18 cellular contexts compared by ENCODE assay signal in genomic region chr7:27560706-27561235, GRCh38.
DNase-seq lines count a peak whose midpoint lies in the region; ATAC-seq, FAIRE-seq and TF ChIP-seq lines count a peak whose summit lies in the region.
"Had no signal": no experiment of that assay in that cellular context is flagged by ENCODE, and none has a peak within 500 bp of the region (broad histone marks: within the 10 kb centered on the region; RNA-seq: fewer than 3 reads in every experiment).

No MANE protein-coding gene starts in this region.

- H3K4me3 ChIP-seq in fibroblast of lung (replicated peaks in 1 of 4; ENCODE audit: control extremely low read depth in 1 of 4, insufficient read depth in 1 of 4, low read depth in 3 of 4, low read length in 4 of 4) (no peak overlapping the region), skeletal muscle cell (ENCODE audit: low read depth, low read length) (no peak overlapping the region)
- H3K4me3 ChIP-seq: SJSA1, upper lobe of right lung had no signal

- FAIRE-seq in RCC 7860 (lab: Jason Lieb, UNC): peak; percentile 75

- H3K27ac ChIP-seq in fibroblast of lung (ENCODE audit: insufficient read depth, low read length): no peak overlapping the region
- H3K27ac ChIP-seq: 22Rv1, SJSA1, upper lobe of right lung had no signal

- H2AFZ ChIP-seq in fibroblast of lung (ENCODE audit: low read length): no peak overlapping the region

- no peaks in the 10 kb centered on the region for H3K9me3 ChIP-seq in fibroblast of lung (ENCODE audit: control insufficient read depth, insufficient read depth, low read depth, low read length)
- H3K9me3 ChIP-seq: SJSA1, upper lobe of right lung had no signal

- no peaks in the 10 kb centered on the region for H3K79me2 ChIP-seq in fibroblast of lung (ENCODE audit: control insufficient read depth, insufficient read depth, low read length)

- TF ChIP-seq CTCF in fibroblast of lung (conservative IDR thresholded peaks at IDR 0.05 in 1 of 2, IDR thresholded peaks at IDR 0.05 in 1 of 2; ENCODE audit: low read depth in 1 of 2, low read length in 2 of 2): peak in 1 of 2 donors; percentile 14

- H3K27me3 ChIP-seq in fibroblast of lung (ENCODE audit: control insufficient read depth, insufficient read depth, low read length): no peaks in the 10 kb centered on the region
- H3K27me3 ChIP-seq: SJSA1, upper lobe of right lung had no signal

- no peaks in the 10 kb centered on the region for H3K36me3 ChIP-seq in fibroblast of lung (ENCODE audit: control insufficient read depth, insufficient read depth, low read length)
- H3K36me3 ChIP-seq: SJSA1, upper lobe of right lung had no signal

- ATAC-seq in GM21360 (IDR thresholded peaks at IDR 0.05; ENCODE audit: unreplicated experiment) (no peak), GM19463 (IDR thresholded peaks at IDR 0.05; ENCODE audit: unreplicated experiment) (no peak)
- ATAC-seq: upper lobe of right lung had no signal

- peak; percentile 11 for DNase-seq in DMS 273 (lab: John Stamatoyannopoulos, UW; ENCODE audit: unreplicated experiment)
- DNase-seq in DMS 273 treated with DMSO at 0.1 percent for 48 hours (lab: John Stamatoyannopoulos, UW): no peak
- peak; percentile 52 for DNase-seq in RCC 7860 (ENCODE audit: low spot score)
- peak; percentile 75 to 89 for DNase-seq in fibroblast of lung (ENCODE audit: low read depth in 2 of 2)
- peak; percentile 38 for DNase-seq in skeletal muscle cell (ENCODE audit: low read depth)
- no peak for DNase-seq in DMS153 treated with DMSO at 0.1 percent for 48 hours (lab: John Stamatoyannopoulos, UW; ENCODE audit: unreplicated experiment)
- DNase-seq: activated CD8-positive, alpha-beta memory T cell treated with anti-CD3 and anti-CD28 coated beads, Interleukin-2, amount 50 U/mL, for 48 hours; activated naive CD8-positive, alpha-beta T cell treated with anti-CD3 and anti-CD28 coated beads, Interleukin-2, amount 10 ng/mL, durations not matched to agents 7 days and 5 days; effector CD4-positive, alpha-beta T cell; NCI-H146; NCI-H774; occipital lobe; stimulated activated CD4-positive, alpha-beta T cell treated with anti-CD3 and anti-CD28 coated beads, Interleukin-15, amount 100 ng/mL, for 24 hours; upper lobe of right lung had no signal

- H3K4me2 ChIP-seq in fibroblast of lung (ENCODE audit: extremely low read depth, insufficient read depth, low read length): no peak overlapping the region

- no peak overlapping the region for H3K9ac ChIP-seq in fibroblast of lung (ENCODE audit: insufficient read depth, low read length)

- no peaks in the 10 kb centered on the region for H3K4me1 ChIP-seq in fibroblast of lung (ENCODE audit: control insufficient read depth, extremely low read depth, insufficient read depth, low read length)
- H3K4me1 ChIP-seq: upper lobe of right lung had no signal

- no peaks in the 10 kb centered on the region for H4K20me1 ChIP-seq in fibroblast of lung (ENCODE audit: control insufficient read depth, extremely low read depth, insufficient read depth, low read length)

Comparison
In these comparisons a context has a peak if more than half of its experiments do, and no peak if none do; other contexts are left out.
1. DNase-seq: peak in DMS 273 (single experiment), RCC 7860 (single experiment), fibroblast of lung (2 of 2) and skeletal muscle cell (single experiment); none in DMS 273 treated with DMSO at 0.1 percent for 48 hours (single experiment) and DMS153 treated with DMSO at 0.1 percent for 48 hours (single experiment).